In genomic region chr17:66416207-66416940, GRCh38 we compare ENCODE assay signal across 24 cellular contexts.
DNase-seq lines count a peak whose midpoint lies in the region; FAIRE-seq and TF ChIP-seq lines count a peak whose summit lies in the region.
"Had no signal": no experiment of that assay in that cellular context is flagged by ENCODE, and none has a peak within 500 bp of the region (broad histone marks: within the 10 kb centered on the region; RNA-seq: fewer than 3 reads in every experiment).

No MANE protein-coding gene starts in this region.

- no peaks in the 10 kb centered on the region for H3K9me3 ChIP-seq in SU-DHL-6 (ENCODE audit: insufficient read depth, low read length)
- H3K9me3 ChIP-seq: thoracic aorta had no signal

- H3K36me3 ChIP-seq in SU-DHL-6 (ENCODE audit: low read length), result no peaks in the 10 kb centered on the region
- H3K36me3 ChIP-seq: thoracic aorta had no signal

- FAIRE-seq in HTR-8/SVneo (lab: Jason Lieb, UNC) (peak; percentile 60), urothelium cell line (lab: Jason Lieb, UNC) (no peak)
- FAIRE-seq: astrocyte had no signal

- H3K4me3 ChIP-seq in SU-DHL-6 (ENCODE audit: insufficient read depth, low read length, poor library complexity, severe bottlenecking), result no peak overlapping the region
- H3K4me3 ChIP-seq: GM23248, smooth muscle cell, thoracic aorta had no signal

- no peaks in the 10 kb centered on the region for H3K27me3 ChIP-seq in SU-DHL-6 (ENCODE audit: low read length)
- H3K27me3 ChIP-seq: foreskin keratinocyte had no signal

- peaks cover 95% of the 10 kb centered on the region for H3K79me2 ChIP-seq in SU-DHL-6 (ENCODE audit: insufficient read depth, low read length)

- no peaks in the 10 kb centered on the region for H3K9me2 ChIP-seq in SU-DHL-6 (replicated peaks; ENCODE audit: insufficient read depth, low read length)

- no peak for TF ChIP-seq CTCF in SU-DHL-6 (IDR thresholded peaks at IDR 0.05; ENCODE audit: insufficient read depth, low read length, poor library complexity, severe bottlenecking)

- no peak overlapping the region for H3K4me2 ChIP-seq in SU-DHL-6 (ENCODE audit: low read depth, low read length, poor library complexity, severe bottlenecking)
- H3K4me2 ChIP-seq: smooth muscle cell had no signal

- no peaks in the 10 kb centered on the region for H4K20me1 ChIP-seq in SU-DHL-6 (ENCODE audit: low read depth, low read length)

- H2AFZ ChIP-seq in SU-DHL-6 (ENCODE audit: low read depth, low read length, severe bottlenecking), result no peak overlapping the region
- H2AFZ ChIP-seq: GM23248 had no signal

- DNase-seq in COLO668 (lab: John Stamatoyannopoulos, UW; ENCODE audit: unreplicated experiment), result peak; percentile 32
- DNase-seq in HTR-8/SVneo (ENCODE audit: insufficient read length, low spot score), result no peak
- DNase-seq in myocyte (ENCODE audit: low read depth), result peak; percentile 41
- DNase-seq in amygdala (lab: John Stamatoyannopoulos, UW), result no peak
- no peak for DNase-seq in NOMO-1 treated with dmso at 0.1 percent for 144 hours (lab: John Stamatoyannopoulos, UW; ENCODE audit: unreplicated experiment)
- DNase-seq in urothelium cell line (ENCODE audit: low spot score), result no peak
- DNase-seq: activated CD4-positive, alpha-beta T cell treated with anti-CD3 and anti-CD28 coated beads for 4 hours; CD4-positive, CD25-positive, alpha-beta regulatory T cell; erythroblast; GM23248; immature natural killer cell; left ventricle myocardium superior; NCI-H1092; NCI-H526 treated with DMSO at 0.1 percent for 48 hours; PC-3; SHP77 treated with DMSO at 0.1 percent for 48 hours; stimulated activated CD4-positive, alpha-beta T cell treated with anti-CD3 and anti-CD28 coated beads, Interleukin-4, amount 100 ng/mL, for 1 hour; stimulated activated naive CD4-positive, alpha-beta T cell treated with Interleukin-2 at 50 U/mL for 16 hours; T-helper 1 cell had no signal

- peaks cover 40% of the 10 kb centered on the region for H3F3A ChIP-seq in SU-DHL-6 (ENCODE audit: insufficient read depth)

- no peak overlapping the region for H3K9ac ChIP-seq in SU-DHL-6 (ENCODE audit: low read length)
- H3K9ac ChIP-seq: GM23248 had no signal

- peak overlapping the region; percentile 96; the same call in 1 of the 2 replicates for H3K27ac ChIP-seq in SU-DHL-6 (ENCODE audit: low read depth, low read length)
- H3K27ac ChIP-seq: foreskin keratinocyte, GM23248, thoracic aorta had no signal

Comparison
In these comparisons a context has a peak if more than half of its experiments do, and no peak if none do; other contexts are left out.
1. DNase-seq: peak in COLO668 (single experiment) and myocyte (single experiment); none in HTR-8/SVneo (single experiment), amygdala (0 of 56), NOMO-1 treated with dmso at 0.1 percent for 144 hours (single experiment) and urothelium cell line (single experiment).